24 cellular contexts compared by ENCODE assay signal in the genomic region with DNA sequence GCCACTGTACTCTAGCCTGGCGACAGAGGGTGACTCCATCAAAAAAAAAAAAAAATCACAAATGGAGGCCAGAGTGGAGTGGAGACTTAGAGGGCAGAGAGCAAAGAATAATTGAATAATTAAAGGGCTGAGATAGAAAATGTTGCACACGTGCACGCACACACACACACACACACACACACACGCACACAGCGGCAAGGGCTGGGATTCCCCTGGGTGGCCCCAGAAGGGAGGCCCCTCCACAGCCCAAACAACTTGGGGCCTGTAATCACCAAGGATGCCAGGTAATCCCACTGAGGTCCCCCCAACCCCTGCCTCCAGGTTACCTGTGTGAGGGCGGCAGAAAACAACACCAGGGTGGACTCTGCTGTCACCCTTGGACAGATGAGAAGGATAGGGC. TPM values are rescaled to one million over a fixed set of nuclear protein-coding genes. Genes with fewer than 3 reads are reported as not detected.
DNase-seq lines count a peak whose midpoint lies in the region; ATAC-seq and TF ChIP-seq lines count a peak whose summit lies in the region.
"Had no signal": no experiment of that assay in that cellular context is flagged by ENCODE, and none has a peak within 500 bp of the region (broad histone marks: within the 10 kb centered on the region; RNA-seq: fewer than 3 reads in every experiment).

No MANE protein-coding gene starts in this region.

- TF ChIP-seq CTCF in right atrium auricular region (IDR thresholded peaks at IDR 0.05) (no peak), OCI-LY3 (IDR thresholded peaks at IDR 0.05; ENCODE audit: low read depth, low read length) (no peak), endodermal cell (conservative IDR thresholded peaks at IDR 0.05) (no peak), GM13977 (IDR thresholded peaks at IDR 0.05; ENCODE audit: extremely low read depth, insufficient read depth, missing control alignments) (no peak)

- no peaks in the 10 kb centered on the region for H3K79me2 ChIP-seq in OCI-LY3 (ENCODE audit: low read length)

- H4K20me1 ChIP-seq in OCI-LY3 (ENCODE audit: insufficient read depth, low read length) = no peaks in the 10 kb centered on the region

- H3K36me3 ChIP-seq in right atrium auricular region = no peaks in the 10 kb centered on the region
- no peaks in the 10 kb centered on the region for H3K36me3 ChIP-seq in OCI-LY3 (replicated peaks; ENCODE audit: low read depth, low read length)
- no peaks in the 10 kb centered on the region for H3K36me3 ChIP-seq in endodermal cell (ENCODE audit: control insufficient read depth, insufficient read depth, low read length)
- H3K36me3 ChIP-seq: left lung, pancreas, SJSA1, upper lobe of right lung had no signal

- no peak overlapping the region for H3K27ac Mint-ChIP-seq in endodermal cell
- H3K27ac Mint-ChIP-seq: IgD-negative memory B cell, mesothelial cell of epicardium, natural killer cell had no signal

- H3K27ac ChIP-seq in right atrium auricular region (peak overlapping the region; percentile 66 to 76), OCI-LY3 (ENCODE audit: low read length) (no peak overlapping the region), endodermal cell (ENCODE audit: low read depth, low read length) (peak overlapping the region; percentile 67)
- H3K27ac ChIP-seq: C4-2B, left lung, pancreas, SJSA1, upper lobe of right lung had no signal

- H3K4me1 Mint-ChIP-seq in endodermal cell = peaks cover 35% of the 10 kb centered on the region

- H3K4me1 ChIP-seq in right atrium auricular region (peaks cover 0 to 73% of the 10 kb centered on the region in 2 donors), OCI-LY3 (ENCODE audit: low read length) (peaks cover 10% of the 10 kb centered on the region), endodermal cell (ENCODE audit: control insufficient read depth, insufficient read depth, low read length) (peaks cover 15% of the 10 kb centered on the region)

- no peak for ATAC-seq in left colon
- ATAC-seq: HCT116, left lung, natural killer cell, pancreas, upper lobe of right lung had no signal

- no peak for DNase-seq in right atrium auricular region (ENCODE audit: low spot score)
- DNase-seq in cardiac septum (ENCODE audit: low spot score) = no peak
- DNase-seq in endodermal cell = no peak
- DNase-seq in GM13977 (ENCODE audit: low spot score) = no peak
- no peak for DNase-seq in activated gamma-delta T cell (lab: John Stamatoyannopoulos, UW)
- no peak for DNase-seq in left colon
- DNase-seq: activated CD4-positive, CD25-positive, alpha-beta regulatory T cell treated with anti-CD3 and anti-CD28 coated beads, Interleukin-2, amount 50 U/mL, for 72 hours; activated T-cell treated with anti-CD3 and anti-CD28 coated beads, Interleukin-2, amount 50 U/mL, for 1 hour; DND-41; left lung; natural killer cell; NCI-H1105; NCI-H2029; NCI-H526 treated with DMSO at 0.1 percent for 48 hours; pancreas; RPMI8226; upper lobe of right lung had no signal

- H3K9me3 Mint-ChIP-seq in endodermal cell = no peaks in the 10 kb centered on the region
- H3K9me3 Mint-ChIP-seq: mesothelial cell of epicardium, natural killer cell had no signal

- intact Hi-C loops in cardiac septum (cut with DNase I) = no loop called here
- intact Hi-C loops in left colon (cut with DNase I, micrococcal nuclease) = no loop called here

- H3K4me3 ChIP-seq in right atrium auricular region (no peak overlapping the region), OCI-LY3 (ENCODE audit: low read length) (no peak overlapping the region), endodermal cell (ENCODE audit: low read length) (no peak overlapping the region)
- H3K4me3 ChIP-seq: left lung, pancreas, SJSA1, upper lobe of right lung had no signal

- H3K27me3 ChIP-seq in right atrium auricular region = peaks cover 0 to 8% of the 10 kb centered on the region in 2 donors
- H3K27me3 ChIP-seq in OCI-LY3 (ENCODE audit: low read depth, low read length) = peaks cover 4% of the 10 kb centered on the region
- H3K27me3 ChIP-seq in endodermal cell (ENCODE audit: control insufficient read depth, insufficient read depth, low read length, poor library complexity, severe bottlenecking) = peaks cover 66% of the 10 kb centered on the region

- H3K27me3 Mint-ChIP-seq in endodermal cell (ENCODE audit: insufficient read depth) = peaks cover 80% of the 10 kb centered on the region

- no peaks in the 10 kb centered on the region for H3K36me3 Mint-ChIP-seq in endodermal cell (ENCODE audit: low read depth)
- H3K36me3 Mint-ChIP-seq: IgD-negative memory B cell, mesothelial cell of epicardium, natural killer cell had no signal

- H3K9me3 ChIP-seq in right atrium auricular region (no peaks in the 10 kb centered on the region), OCI-LY3 (ENCODE audit: insufficient read depth, low read length) (no peaks in the 10 kb centered on the region), endodermal cell (ENCODE audit: control insufficient read depth, low read length) (no peaks in the 10 kb centered on the region)
- H3K9me3 ChIP-seq: left lung, pancreas, upper lobe of right lung had no signal

- in situ Hi-C loops in GM13977 (cut with MboI; ENCODE audit: low pct_unique_long_range_greater_than_20kb, low sequenced_read_pairs, unreplicated experiment) = no loop called here

- no peak overlapping the region for H3K4me2 ChIP-seq in OCI-LY3 (ENCODE audit: low read length)

- peak overlapping the region; percentile 12; the same call in 1 of the 2 replicates for H2AFZ ChIP-seq in OCI-LY3 (ENCODE audit: low read depth, low read length)

- H3K4me3 Mint-ChIP-seq in endodermal cell = no peak overlapping the region
- H3K4me3 Mint-ChIP-seq: IgD-negative memory B cell, mesothelial cell of epicardium, natural killer cell had no signal

- 93 to 100% methylated on average over 2 to 6 of the region's 6 CpGs for WGBS in endodermal cell (ENCODE audit: insufficient coverage in 1 of 2, insufficient read length in 1 of 2), 2 experiments

- H3K9ac ChIP-seq in OCI-LY3 (ENCODE audit: low read length) (no peak overlapping the region; the same call in 1 of the 2 replicates), endodermal cell (ENCODE audit: extremely low read depth, low read length, poor library complexity, severe bottlenecking) (no peak overlapping the region)

RNA-seq across cellular contexts. Expression of a gene that starts 12.0 kb away (rescaled TPM):
- 100 to 1,000 TPM in 1 of 2 donors, 10 to 100 TPM in 1; 91.7 to 116 TPM for total RNA-seq in right atrium auricular region
- total RNA-seq in cardiac septum = 66.8 TPM
- 10 to 100 TPM; 49.6 to 57.3 TPM for total RNA-seq in endodermal cell
- 40.7 TPM for polyA plus RNA-seq in endodermal cell (2013, experiment 1 of 2)
- polyA plus RNA-seq in endodermal cell (2013, experiment 2 of 2) = 38.7 TPM
- 10 to 100 TPM; 44.9 to 47.9 TPM for total RNA-seq in left colon

RNA-seq across cellular contexts. Expression of a gene that starts 46.2 kb away (rescaled TPM):
- total RNA-seq in right atrium auricular region (10 to 100 TPM; 11.9 to 26.4 TPM), cardiac septum (6.2 TPM), endodermal cell (1,000 to 10,000 TPM in 1 of 2 donors, 100 to 1,000 TPM in 1; 644 to 1,502 TPM), left colon (100 to 1,000 TPM; 136 to 195 TPM)
- 1,103 TPM for polyA plus RNA-seq in endodermal cell (2013, experiment 1 of 2)
- 1,014 TPM for polyA plus RNA-seq in endodermal cell (2013, experiment 2 of 2)

RNA-seq across cellular contexts. Expression of a gene that starts 56.3 kb away (rescaled TPM):
- total RNA-seq in right atrium auricular region (under 1 TPM in 1 of 2 donors, not detected in 1; 0.28 TPM), cardiac septum (0.27 TPM), endodermal cell (under 1 TPM in 1 of 2 donors, not detected in 1; 0.46 TPM), left colon (1 to 10 TPM in 1 of 2 donors, under 1 TPM in 1; 0.67 to 3.1 TPM)
- polyA plus RNA-seq in endodermal cell (2013, experiment 1 of 2) = 0.28 TPM
- polyA plus RNA-seq in endodermal cell (2013, experiment 2 of 2) = 0.25 TPM
- total RNA-seq: left lung had no signal

RNA-seq across cellular contexts. Expression of a gene that starts 57.8 kb away (rescaled TPM):
- total RNA-seq in right atrium auricular region (10 to 100 TPM in 1 of 2 donors, 1 to 10 TPM in 1; 5.4 to 15.1 TPM), cardiac septum (8.6 TPM), endodermal cell (1 to 10 TPM; 8.8 to 9.9 TPM), left colon (100 to 1,000 TPM; 118 to 200 TPM)
- polyA plus RNA-seq in endodermal cell (2013, experiment 1 of 2) = 6.6 TPM
- 7.5 TPM for polyA plus RNA-seq in endodermal cell (2013, experiment 2 of 2)
- total RNA-seq: natural killer cell; T-helper 1 cell treated with Interleukin-12 subunit alpha and Interleukin-12 subunit beta and Interleukin-4 antibody, amounts not matched to agents 30 ng/mL and 1 ng/mL, for 36 hours had no signal
- polyA plus RNA-seq: IgD-negative memory B cell had no signal

Comparison
In these comparisons a context has a peak if more than half of its experiments do, and no peak if none do; other contexts are left out.
1. RNA of a gene that starts 46.2 kb away (total RNA-seq): 644 to 1,502 TPM in endodermal cell and 136 to 195 TPM in left colon; 11.9 to 26.4 TPM in right atrium auricular region and 6.2 TPM in cardiac septum (single experiment); every median in the first group is over 4 times any median in the second.